ENCODE assay signal across 11 cellular contexts in the genomic region with DNA sequence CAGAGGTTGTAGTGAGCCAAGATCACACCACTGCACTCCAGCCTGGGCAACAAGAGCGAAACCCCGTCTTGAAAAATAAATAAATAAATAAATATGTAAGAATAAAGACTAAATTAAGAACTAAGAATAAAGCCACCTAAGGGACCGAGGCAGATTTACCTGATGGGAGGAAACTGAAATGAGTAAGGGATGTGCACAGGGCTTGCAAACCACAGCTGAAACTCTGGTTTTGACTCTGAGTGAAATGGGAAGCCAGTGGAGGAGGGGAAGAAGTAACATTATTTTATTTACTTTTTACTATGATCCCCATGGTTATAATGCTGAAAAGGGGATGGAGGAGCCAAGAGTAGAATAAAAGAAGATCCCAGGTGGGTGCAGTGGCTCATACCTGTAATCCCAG.
DNase-seq lines count a peak whose midpoint lies in the region; ATAC-seq and TF ChIP-seq lines count a peak whose summit lies in the region.
"Had no signal": no experiment of that assay in that cellular context is flagged by ENCODE, and none has a peak within 500 bp of the region (broad histone marks: within the 10 kb centered on the region; RNA-seq: fewer than 3 reads in every experiment).

No MANE protein-coding gene starts in this region.

- POLR2A ChIA-PET in activated CD8-positive, alpha-beta T cell treated with anti-CD3 and anti-CD28 coated beads for 36 hours (lab: Charles Lee), result no interaction called here

- no CpG with 5 or more reads among the region's 3 CpGs for WGBS in H9 (ENCODE audit: extremely low coverage, insufficient read length, low lambda C conversion rate)

- intact Hi-C loops in activated naive CD4-positive, alpha-beta T cell treated with anti-CD3 and anti-CD28 coated beads for 36 hours (cut with micrococcal nuclease), result no loop called here
- intact Hi-C loops in activated CD8-positive, alpha-beta T cell treated with anti-CD3 and anti-CD28 coated beads for 36 hours (cut with micrococcal nuclease), result no loop called here

- H3K23ac ChIP-seq in H9 (ENCODE audit: insufficient read length, low read depth, low read length), result no peak overlapping the region

- no peaks in the 10 kb centered on the region for H3K27me3 ChIP-seq in H9 (ENCODE audit: insufficient read depth, low read length)
- H3K27me3 ChIP-seq: Peyer's patch, testis had no signal

- no peak overlapping the region for H3T11ph ChIP-seq in H9 (ENCODE audit: low read length)

- no peak overlapping the region for H3K4me2 ChIP-seq in H9 (ENCODE audit: insufficient read depth, insufficient read length, low read length)

- H3K9me3 Mint-ChIP-seq in activated naive CD4-positive, alpha-beta T cell treated with anti-CD3 and anti-CD28 coated beads for 36 hours, result no peaks in the 10 kb centered on the region
- no peaks in the 10 kb centered on the region for H3K9me3 Mint-ChIP-seq in activated naive CD4-positive, alpha-beta T cell treated with anti-CD3 and anti-CD28 coated beads, Interleukin-2, amount 10 ng/mL, durations not matched to agents 7 days and 5 days
- peaks cover 4% of the 10 kb centered on the region for H3K9me3 Mint-ChIP-seq in stimulated activated memory B cell treated with anti-CD40 and anti-IgM and Interleukin-4, amounts not matched to agents 10 μg/mL and 1 μg/mL and 100 μg/mL, for 72 hours
- H3K9me3 Mint-ChIP-seq in H9, result no peaks in the 10 kb centered on the region
- H3K9me3 Mint-ChIP-seq in activated CD8-positive, alpha-beta T cell treated with anti-CD3 and anti-CD28 coated beads for 36 hours, result no peaks in the 10 kb centered on the region

- no peaks in the 10 kb centered on the region for H3K4me1 Mint-ChIP-seq in activated naive CD4-positive, alpha-beta T cell treated with anti-CD3 and anti-CD28 coated beads for 36 hours (ENCODE audit: low read depth)
- no peaks in the 10 kb centered on the region for H3K4me1 Mint-ChIP-seq in activated naive CD4-positive, alpha-beta T cell treated with anti-CD3 and anti-CD28 coated beads, Interleukin-2, amount 10 ng/mL, durations not matched to agents 7 days and 5 days
- no peaks in the 10 kb centered on the region for H3K4me1 Mint-ChIP-seq in stimulated activated memory B cell treated with anti-CD40 and anti-IgM and Interleukin-4, amounts not matched to agents 10 μg/mL and 1 μg/mL and 100 μg/mL, for 72 hours
- H3K4me1 Mint-ChIP-seq in H9, result peaks cover 0 to 9% of the 10 kb centered on the region in 2 experiments; a peak in 2 of 4 replicates
- no peaks in the 10 kb centered on the region for H3K4me1 Mint-ChIP-seq in activated CD8-positive, alpha-beta T cell treated with anti-CD3 and anti-CD28 coated beads for 36 hours (ENCODE audit: low read depth)

- H4K5ac ChIP-seq in H9 (ENCODE audit: insufficient read length, low read depth, low read length), result no peak overlapping the region

- DNase-seq in activated naive CD4-positive, alpha-beta T cell treated with anti-CD3 and anti-CD28 coated beads for 36 hours, result peak; percentile 30
- no peak for DNase-seq in activated naive CD4-positive, alpha-beta T cell treated with anti-CD3 and anti-CD28 coated beads, Interleukin-2, amount 10 ng/mL, durations not matched to agents 7 days and 5 days
- no peak for DNase-seq in superior temporal gyrus (ENCODE audit: extremely low spot score)
- no peak for DNase-seq in H9
- no peak for DNase-seq in activated CD8-positive, alpha-beta T cell treated with anti-CD3 and anti-CD28 coated beads for 36 hours
- DNase-seq: activated CD8-positive, alpha-beta memory T cell treated with anti-CD3 and anti-CD28 coated beads for 24 hours; Peyer's patch; testis had no signal

- no peak overlapping the region for H2BK12ac ChIP-seq in H9 (ENCODE audit: insufficient read length, low read depth, low read length)

- H3K4me1 ChIP-seq in H9 (ENCODE audit: insufficient read depth, low read length), result 0 out of 2 replicates have a peak, but pooled peaks cover 3% of the 10 kb centered on the region
- H3K4me1 ChIP-seq: Peyer's patch, testis had no signal

- ATAC-seq in GM21529 (IDR thresholded peaks at IDR 0.05; ENCODE audit: unreplicated experiment), result peak; percentile 97
- peak; percentile 90 for ATAC-seq in HG03095 (IDR thresholded peaks at IDR 0.05; ENCODE audit: unreplicated experiment)
- peak; percentile 63 for ATAC-seq in stimulated activated memory B cell treated with anti-CD40 and anti-IgM and Interleukin-4, amounts not matched to agents 10 μg/mL and 1 μg/mL and 100 μg/mL, for 72 hours
- no peak for ATAC-seq in activated CD8-positive, alpha-beta T cell treated with anti-CD3 and anti-CD28 coated beads for 36 hours

- no peak overlapping the region for H3K14ac ChIP-seq in H9 (ENCODE audit: insufficient read depth, low read length)

- H3K27ac ChIP-seq in H9 (ENCODE audit: insufficient read length, low read depth, low read length), result no peak overlapping the region
- H3K27ac ChIP-seq: Peyer's patch, testis had no signal

- no peak overlapping the region for H2BK5ac ChIP-seq in H9 (ENCODE audit: insufficient read length, low read length)

- H2AK5ac ChIP-seq in H9 (ENCODE audit: insufficient read length, low read length), result no peak overlapping the region

- H3K4ac ChIP-seq in H9 (ENCODE audit: low read depth, low read length), result no peak overlapping the region

- H3K36me3 Mint-ChIP-seq in activated naive CD4-positive, alpha-beta T cell treated with anti-CD3 and anti-CD28 coated beads for 36 hours (ENCODE audit: low read depth), result peaks cover 1% of the 10 kb centered on the region
- H3K36me3 Mint-ChIP-seq in activated naive CD4-positive, alpha-beta T cell treated with anti-CD3 and anti-CD28 coated beads, Interleukin-2, amount 10 ng/mL, durations not matched to agents 7 days and 5 days, result no peaks in the 10 kb centered on the region
- H3K36me3 Mint-ChIP-seq in stimulated activated memory B cell treated with anti-CD40 and anti-IgM and Interleukin-4, amounts not matched to agents 10 μg/mL and 1 μg/mL and 100 μg/mL, for 72 hours, result no peaks in the 10 kb centered on the region
- peaks cover 0 to 9% (median 5%) of the 10 kb centered on the region in 3 experiments; a peak in 4 of 7 replicates for H3K36me3 Mint-ChIP-seq in H9 (ENCODE audit: insufficient read depth in 1 of 3, low read depth in 3 of 3)
- H3K36me3 Mint-ChIP-seq in activated CD8-positive, alpha-beta T cell treated with anti-CD3 and anti-CD28 coated beads for 36 hours (ENCODE audit: low read depth), result no peaks in the 10 kb centered on the region

- no peak overlapping the region for H2BK20ac ChIP-seq in H9 (ENCODE audit: low read depth, low read length, poor library complexity, severe bottlenecking)

- H2BK15ac ChIP-seq in H9 (ENCODE audit: low read depth, low read length), result no peak overlapping the region

- H2BK120ac ChIP-seq in H9 (ENCODE audit: low read depth, low read length, poor library complexity, severe bottlenecking), result no peak overlapping the region

- no peak overlapping the region for H3K27ac Mint-ChIP-seq in activated naive CD4-positive, alpha-beta T cell treated with anti-CD3 and anti-CD28 coated beads for 36 hours
- H3K27ac Mint-ChIP-seq in activated naive CD4-positive, alpha-beta T cell treated with anti-CD3 and anti-CD28 coated beads, Interleukin-2, amount 10 ng/mL, durations not matched to agents 7 days and 5 days, result no peak overlapping the region
- no peak overlapping the region for H3K27ac Mint-ChIP-seq in stimulated activated memory B cell treated with anti-CD40 and anti-IgM and Interleukin-4, amounts not matched to agents 10 μg/mL and 1 μg/mL and 100 μg/mL, for 72 hours
- no peak overlapping the region for H3K27ac Mint-ChIP-seq in H9
- no peak overlapping the region for H3K27ac Mint-ChIP-seq in activated CD8-positive, alpha-beta T cell treated with anti-CD3 and anti-CD28 coated beads for 36 hours

- no peaks in the 10 kb centered on the region for H4K20me1 ChIP-seq in H9 (ENCODE audit: control insufficient read depth, insufficient read depth, insufficient read length)

- H4K8ac ChIP-seq in H9 (replicated peaks; ENCODE audit: insufficient read length, low read depth, low read length), result no peak overlapping the region

- H3K9me3 ChIP-seq in H9 (ENCODE audit: control insufficient read depth, low read depth, low read length), result no peaks in the 10 kb centered on the region
- H3K9me3 ChIP-seq: Peyer's patch, testis had no signal

- H3K4me3 Mint-ChIP-seq in activated naive CD4-positive, alpha-beta T cell treated with anti-CD3 and anti-CD28 coated beads for 36 hours, result no peak overlapping the region
- no peak overlapping the region for H3K4me3 Mint-ChIP-seq in activated naive CD4-positive, alpha-beta T cell treated with anti-CD3 and anti-CD28 coated beads, Interleukin-2, amount 10 ng/mL, durations not matched to agents 7 days and 5 days
- H3K4me3 Mint-ChIP-seq in stimulated activated memory B cell treated with anti-CD40 and anti-IgM and Interleukin-4, amounts not matched to agents 10 μg/mL and 1 μg/mL and 100 μg/mL, for 72 hours, result no peak overlapping the region
- no peak overlapping the region for H3K4me3 Mint-ChIP-seq in H9
- no peak overlapping the region for H3K4me3 Mint-ChIP-seq in activated CD8-positive, alpha-beta T cell treated with anti-CD3 and anti-CD28 coated beads for 36 hours

- peaks cover 2% of the 10 kb centered on the region for H3K27me3 Mint-ChIP-seq in activated naive CD4-positive, alpha-beta T cell treated with anti-CD3 and anti-CD28 coated beads for 36 hours (ENCODE audit: low read depth)
- H3K27me3 Mint-ChIP-seq in activated naive CD4-positive, alpha-beta T cell treated with anti-CD3 and anti-CD28 coated beads, Interleukin-2, amount 10 ng/mL, durations not matched to agents 7 days and 5 days, result peaks cover 7% of the 10 kb centered on the region
- peaks cover 12% of the 10 kb centered on the region for H3K27me3 Mint-ChIP-seq in stimulated activated memory B cell treated with anti-CD40 and anti-IgM and Interleukin-4, amounts not matched to agents 10 μg/mL and 1 μg/mL and 100 μg/mL, for 72 hours
- H3K27me3 Mint-ChIP-seq in H9 (ENCODE audit: low read depth), result no peaks in the 10 kb centered on the region
- H3K27me3 Mint-ChIP-seq in activated CD8-positive, alpha-beta T cell treated with anti-CD3 and anti-CD28 coated beads for 36 hours, result peaks cover 2% of the 10 kb centered on the region

- CTCF ChIA-PET in activated naive CD4-positive, alpha-beta T cell treated with anti-CD3 and anti-CD28 coated beads for 36 hours (lab: Charles Lee), result no interaction called here
- CTCF ChIA-PET in activated naive CD4-positive, alpha-beta T cell treated with anti-CD3 and anti-CD28 coated beads, Interleukin-2, amount 10 ng/mL, durations not matched to agents 7 days and 5 days (lab: Charles Lee), result no interaction called here
- CTCF ChIA-PET in activated CD8-positive, alpha-beta T cell treated with anti-CD3 and anti-CD28 coated beads for 36 hours (lab: Charles Lee), result no interaction called here

- H3K18ac ChIP-seq in H9 (ENCODE audit: insufficient read length, low read depth, low read length), result no peak overlapping the region

- H2AFZ ChIP-seq in H9 (ENCODE audit: low read length), result no peak overlapping the region

- H4K91ac ChIP-seq in H9 (ENCODE audit: insufficient read length, low read depth, low read length), result no peak overlapping the region

- no peak overlapping the region for H3K56ac ChIP-seq in H9 (ENCODE audit: insufficient read length, low read depth, low read length)

- no peaks in the 10 kb centered on the region for H3K79me2 ChIP-seq in H9 (ENCODE audit: insufficient read depth, low read length)

- no peaks in the 10 kb centered on the region for H3K23me2 ChIP-seq in H9 (ENCODE audit: insufficient read length, low read depth, low read length, poor library complexity, severe bottlenecking)

- H3K79me1 ChIP-seq in H9 (ENCODE audit: insufficient read depth, low read depth, low read length, poor library complexity, severe bottlenecking), result peaks cover under 1% of the 10 kb centered on the region

- H3K9ac ChIP-seq in H9 (ENCODE audit: extremely low read depth, insufficient read length, low read length), result no peak overlapping the region

- TF ChIP-seq CTCF in H9 (conservative IDR thresholded peaks at IDR 0.05), result no peak
- no peak for TF ChIP-seq CTCF in activated CD8-positive, alpha-beta T cell treated with anti-CD3 and anti-CD28 coated beads for 36 hours (IDR thresholded peaks at IDR 0.05)
